ENCODE assay signal across 23 cellular contexts in genomic region chr1:162881590-162881989, GRCh38. TPM values are rescaled to one million over a fixed set of nuclear protein-coding genes. Genes with fewer than 3 reads are reported as not detected.
DNase-seq lines count a peak whose midpoint lies in the region; ATAC-seq and TF ChIP-seq lines count a peak whose summit lies in the region.
"Had no signal": no experiment of that assay in that cellular context is flagged by ENCODE, and none has a peak within 500 bp of the region (broad histone marks: within the 10 kb centered on the region; RNA-seq: fewer than 3 reads in every experiment).

No MANE protein-coding gene starts in this region.

- POLR2A ChIA-PET in activated CD8-positive, alpha-beta T cell treated with anti-CD3 and anti-CD28 coated beads, Interleukin-2, amount 10 ng/mL, durations not matched to agents 7 days and 5 days (lab: Charles Lee): no interaction called here
- POLR2A ChIA-PET in OCI-LY7 (lab: Charles Lee): no interaction called here

- H3K36me3 Mint-ChIP-seq in mesothelial cell of epicardium: no peaks in the 10 kb centered on the region
- no peaks in the 10 kb centered on the region for H3K36me3 Mint-ChIP-seq in stimulated activated memory B cell treated with anti-CD40 and anti-IgM and Interleukin-4, amounts not matched to agents 10 μg/mL and 1 μg/mL and 100 μg/mL, for 72 hours
- H3K36me3 Mint-ChIP-seq in activated CD8-positive, alpha-beta T cell treated with anti-CD3 and anti-CD28 coated beads, Interleukin-2, amount 10 ng/mL, durations not matched to agents 7 days and 5 days (ENCODE audit: low read depth): no peaks in the 10 kb centered on the region
- H3K36me3 Mint-ChIP-seq: CD8-positive, alpha-beta T cell had no signal

- H2AFZ ChIP-seq in GM23248 (0 out of 2 replicates have a peak overlapping the region, but pooled peaks have one; percentile 44), OCI-LY7 (ENCODE audit: low read length) (no peak overlapping the region)

- no peaks in the 10 kb centered on the region for H3K9me3 ChIP-seq in GM23248 (ENCODE audit: low read depth)
- no peaks in the 10 kb centered on the region for H3K9me3 ChIP-seq in OCI-LY7 (ENCODE audit: low read length)
- H3K9me3 ChIP-seq: A549, Caco-2 had no signal

- intact Hi-C loops in OCI-LY7 (cut with micrococcal nuclease; ENCODE audit: unreplicated experiment): no loop called here

- H3K4me3 Mint-ChIP-seq in mesothelial cell of epicardium: no peak overlapping the region
- no peak overlapping the region for H3K4me3 Mint-ChIP-seq in stimulated activated memory B cell treated with anti-CD40 and anti-IgM and Interleukin-4, amounts not matched to agents 10 μg/mL and 1 μg/mL and 100 μg/mL, for 72 hours
- H3K4me3 Mint-ChIP-seq in activated CD8-positive, alpha-beta T cell treated with anti-CD3 and anti-CD28 coated beads, Interleukin-2, amount 10 ng/mL, durations not matched to agents 7 days and 5 days: no peak overlapping the region
- H3K4me3 Mint-ChIP-seq: CD8-positive, alpha-beta T cell had no signal

- no TSS peak for BruUV-seq in OCI-LY7 (replicated peaks; lab: Mats Ljungman, UMichigan)

- H3K27ac ChIP-seq in GM23248 (no peak overlapping the region), OCI-LY7 (ENCODE audit: low read depth, low read length, poor library complexity, severe bottlenecking) (no peak overlapping the region)
- H3K27ac ChIP-seq: A549, SK-N-MC had no signal

- H3K9me3 Mint-ChIP-seq in mesothelial cell of epicardium: no peaks in the 10 kb centered on the region
- no peaks in the 10 kb centered on the region for H3K9me3 Mint-ChIP-seq in stimulated activated memory B cell treated with anti-CD40 and anti-IgM and Interleukin-4, amounts not matched to agents 10 μg/mL and 1 μg/mL and 100 μg/mL, for 72 hours
- no peaks in the 10 kb centered on the region for H3K9me3 Mint-ChIP-seq in activated CD8-positive, alpha-beta T cell treated with anti-CD3 and anti-CD28 coated beads, Interleukin-2, amount 10 ng/mL, durations not matched to agents 7 days and 5 days (ENCODE audit: insufficient read depth)
- H3K9me3 Mint-ChIP-seq: CD8-positive, alpha-beta T cell had no signal

- H3K27me3 ChIP-seq in GM23248 (replicated peaks; ENCODE audit: insufficient read depth): no peaks in the 10 kb centered on the region

- no peaks in the 10 kb centered on the region for H3F3A ChIP-seq in GM23248 (ENCODE audit: insufficient read depth)

- in situ Hi-C loops in GM23248 (cut with MboI): loop anchor here (10.0 kb wide), 1 partner anchor 183 kb away; the partner anchor contains the start of gene RGS4

- ATAC-seq in SK-N-SH treated with all-trans-retinoic acid at 6 μM for 48 hours: peak; percentile 7
- ATAC-seq in stimulated activated memory B cell treated with anti-CD40 and anti-IgM and Interleukin-4, amounts not matched to agents 10 μg/mL and 1 μg/mL and 100 μg/mL, for 72 hours: peak; percentile 16
- ATAC-seq in activated CD8-positive, alpha-beta T cell treated with anti-CD3 and anti-CD28 coated beads, Interleukin-2, amount 10 ng/mL, durations not matched to agents 7 days and 5 days: no peak
- ATAC-seq: A549; CD8-positive, alpha-beta T cell had no signal

- H3K4me1 Mint-ChIP-seq in mesothelial cell of epicardium: peaks cover 44% of the 10 kb centered on the region
- no peaks in the 10 kb centered on the region for H3K4me1 Mint-ChIP-seq in stimulated activated memory B cell treated with anti-CD40 and anti-IgM and Interleukin-4, amounts not matched to agents 10 μg/mL and 1 μg/mL and 100 μg/mL, for 72 hours
- H3K4me1 Mint-ChIP-seq in activated CD8-positive, alpha-beta T cell treated with anti-CD3 and anti-CD28 coated beads, Interleukin-2, amount 10 ng/mL, durations not matched to agents 7 days and 5 days (ENCODE audit: low read depth): no peaks in the 10 kb centered on the region

- peak overlapping the region; percentile 79 for H3K27ac Mint-ChIP-seq in mesothelial cell of epicardium
- H3K27ac Mint-ChIP-seq in stimulated activated memory B cell treated with anti-CD40 and anti-IgM and Interleukin-4, amounts not matched to agents 10 μg/mL and 1 μg/mL and 100 μg/mL, for 72 hours: no peak overlapping the region
- no peak overlapping the region for H3K27ac Mint-ChIP-seq in activated CD8-positive, alpha-beta T cell treated with anti-CD3 and anti-CD28 coated beads, Interleukin-2, amount 10 ng/mL, durations not matched to agents 7 days and 5 days
- H3K27ac Mint-ChIP-seq: CD8-positive, alpha-beta T cell had no signal

- H3K9me2 ChIP-seq in GM23248 (ENCODE audit: insufficient read depth) (no peaks in the 10 kb centered on the region), OCI-LY7 (ENCODE audit: insufficient read depth, low read length) (no peaks in the 10 kb centered on the region)

- H3K4me2 ChIP-seq in GM23248 (ENCODE audit: unreplicated experiment) (no peak overlapping the region), OCI-LY7 (ENCODE audit: low read length) (no peak overlapping the region)
- H3K4me2 ChIP-seq: A549 had no signal

- no peaks in the 10 kb centered on the region for H3K79me2 ChIP-seq in GM23248 (ENCODE audit: insufficient read depth)
- H3K79me2 ChIP-seq in OCI-LY7 (ENCODE audit: insufficient read depth, low read depth, low read length): no peaks in the 10 kb centered on the region

- no peak overlapping the region for H3K9ac ChIP-seq in GM23248

- H3K4me1 ChIP-seq in GM23248 (ENCODE audit: insufficient read depth) (peaks cover 6% of the 10 kb centered on the region; the same call in 1 of the 2 replicates), OCI-LY7 (ENCODE audit: insufficient read depth, low read length, poor library complexity, severe bottlenecking) (no peaks in the 10 kb centered on the region)
- H3K4me1 ChIP-seq: A549, Caco-2 had no signal

- DNase-seq in GM23248 (no peak), mesothelial cell of epicardium (ENCODE audit: low spot score in 2 of 2, unreplicated experiment in 2 of 2) (no peak), H4 (ENCODE audit: low spot score) (no peak), OCI-LY7 (ENCODE audit: low spot score) (no peak)
- no peak for DNase-seq in activated CD8-positive, alpha-beta T cell treated with anti-CD3 and anti-CD28 coated beads, Interleukin-2, amount 10 ng/mL, durations not matched to agents 7 days and 5 days
- DNase-seq: AML-193; C1 segment of cervical spinal cord; Caco-2; CD8-positive, alpha-beta T cell; DMS79 treated with DMSO at 0.1 percent for 48 hours; GF-D8; Kasumi-1; NCI-H187; NCI-H2081 treated with DMSO at 0.1 percent for 48 hours; NCI-H226; NCI-H510A; OCI-M1; SIG-M5 had no signal

- H4K20me1 ChIP-seq in GM23248 (ENCODE audit: insufficient read depth): no peaks in the 10 kb centered on the region
- no peaks in the 10 kb centered on the region for H4K20me1 ChIP-seq in OCI-LY7 (ENCODE audit: insufficient read depth, low read length)

- TF ChIP-seq CTCF in mesothelial cell of epicardium (IDR thresholded peaks at IDR 0.05; ENCODE audit: unreplicated experiment) (no peak), OCI-LY7 (conservative IDR thresholded peaks at IDR 0.05; ENCODE audit: low read length) (no peak)

- CTCF ChIA-PET in activated CD8-positive, alpha-beta T cell treated with anti-CD3 and anti-CD28 coated beads, Interleukin-2, amount 10 ng/mL, durations not matched to agents 7 days and 5 days (lab: Charles Lee): no interaction called here
- CTCF ChIA-PET in OCI-LY7 (lab: Charles Lee; ENCODE audit: unreplicated experiment): no interaction called here

- H3K4me3 ChIP-seq in GM23248 (no peak overlapping the region), OCI-LY7 (ENCODE audit: low read depth, low read length, poor library complexity, severe bottlenecking) (no peak overlapping the region)
- H3K4me3 ChIP-seq: A549, SK-N-MC had no signal

- H3K36me3 ChIP-seq in GM23248 (ENCODE audit: low read depth) (no peaks in the 10 kb centered on the region), OCI-LY7 (ENCODE audit: insufficient read depth, low read length) (no peaks in the 10 kb centered on the region)

- H3K27me3 Mint-ChIP-seq in mesothelial cell of epicardium (ENCODE audit: low read depth): no peaks in the 10 kb centered on the region
- peaks cover 31% of the 10 kb centered on the region for H3K27me3 Mint-ChIP-seq in stimulated activated memory B cell treated with anti-CD40 and anti-IgM and Interleukin-4, amounts not matched to agents 10 μg/mL and 1 μg/mL and 100 μg/mL, for 72 hours
- peaks cover 12% of the 10 kb centered on the region for H3K27me3 Mint-ChIP-seq in activated CD8-positive, alpha-beta T cell treated with anti-CD3 and anti-CD28 coated beads, Interleukin-2, amount 10 ng/mL, durations not matched to agents 7 days and 5 days (ENCODE audit: low read depth)

- WGBS in GM23248 (ENCODE audit: low coverage in 1 of 2, low lambda C conversion rate in 2 of 2, missing lambda C conversion rate in 2 of 2), 2 experiments: 85 to 87% methylated on average over 5 of the region's 5 CpGs

TF ChIP-seq in SK-N-SH treated with all-trans-retinoic acid at 6 μM for 48 hours, 23 proteins besides CTCF, POLR2A, EP300 and RAD21 (continues in another document):
- TF ChIP-seq ZNF70 (CRISPR knock-in tag; IDR thresholded peaks at IDR 0.05): no peak
- TF ChIP-seq, protein P1, sequence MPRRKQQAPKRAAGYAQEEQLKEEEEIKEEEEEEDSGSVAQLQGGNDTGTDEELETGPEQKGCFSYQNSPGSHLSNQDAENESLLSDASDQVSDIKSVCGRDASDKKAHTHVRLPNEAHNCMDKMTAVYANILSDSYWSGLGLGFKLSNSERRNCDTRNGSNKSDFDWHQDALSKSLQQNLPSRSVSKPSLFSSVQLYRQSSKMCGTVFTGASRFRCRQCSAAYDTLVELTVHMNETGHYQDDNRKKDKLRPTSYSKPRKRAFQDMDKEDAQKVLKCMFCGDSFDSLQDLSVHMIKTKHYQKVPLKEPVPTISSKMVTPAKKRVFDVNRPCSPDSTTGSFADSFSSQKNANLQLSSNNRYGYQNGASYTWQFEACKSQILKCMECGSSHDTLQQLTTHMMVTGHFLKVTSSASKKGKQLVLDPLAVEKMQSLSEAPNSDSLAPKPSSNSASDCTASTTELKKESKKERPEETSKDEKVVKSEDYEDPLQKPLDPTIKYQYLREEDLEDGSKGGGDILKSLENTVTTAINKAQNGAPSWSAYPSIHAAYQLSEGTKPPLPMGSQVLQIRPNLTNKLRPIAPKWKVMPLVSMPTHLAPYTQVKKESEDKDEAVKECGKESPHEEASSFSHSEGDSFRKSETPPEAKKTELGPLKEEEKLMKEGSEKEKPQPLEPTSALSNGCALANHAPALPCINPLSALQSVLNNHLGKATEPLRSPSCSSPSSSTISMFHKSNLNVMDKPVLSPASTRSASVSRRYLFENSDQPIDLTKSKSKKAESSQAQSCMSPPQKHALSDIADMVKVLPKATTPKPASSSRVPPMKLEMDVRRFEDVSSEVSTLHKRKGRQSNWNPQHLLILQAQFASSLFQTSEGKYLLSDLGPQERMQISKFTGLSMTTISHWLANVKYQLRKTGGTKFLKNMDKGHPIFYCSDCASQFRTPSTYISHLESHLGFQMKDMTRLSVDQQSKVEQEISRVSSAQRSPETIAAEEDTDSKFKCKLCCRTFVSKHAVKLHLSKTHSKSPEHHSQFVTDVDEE (CRISPR knock-in tag; IDR thresholded peaks at IDR 0.05): no peak

RNA-seq across cellular contexts. Expression of gene CCDC190, which starts 20.6 kb away (rescaled TPM):
- total RNA-seq in GM23248 (2014; rRNA removed; shearing (Covaris generic)): not detected in 2 replicates
- polyA plus RNA-seq in GM23248 (2016; fragmentation: Nextera tagmentation; extraction: Ambion mirVana): not detected in 2 replicates
- total RNA-seq in mesothelial cell of epicardium (0.11 to 0.13 TPM in 2 of 3 replicates, not detected in the other), OCI-LY7 (2022) (not detected in 2 replicates)
- total RNA-seq in activated CD8-positive, alpha-beta T cell treated with anti-CD3 and anti-CD28 coated beads, Interleukin-2, amount 10 ng/mL, durations not matched to agents 7 days and 5 days: not detected
- total RNA-seq in H4 (2014; rRNA removed; shearing (Covaris generic)): not detected in 2 replicates
- not detected in 2 replicates for total RNA-seq in OCI-LY7 (2014; rRNA removed; shearing (Covaris generic))
- total RNA-seq: Caco-2; CD8-positive, alpha-beta T cell; HT-29 had no signal
- polyA plus RNA-seq: A549 had no signal
